In the genomic region with DNA sequence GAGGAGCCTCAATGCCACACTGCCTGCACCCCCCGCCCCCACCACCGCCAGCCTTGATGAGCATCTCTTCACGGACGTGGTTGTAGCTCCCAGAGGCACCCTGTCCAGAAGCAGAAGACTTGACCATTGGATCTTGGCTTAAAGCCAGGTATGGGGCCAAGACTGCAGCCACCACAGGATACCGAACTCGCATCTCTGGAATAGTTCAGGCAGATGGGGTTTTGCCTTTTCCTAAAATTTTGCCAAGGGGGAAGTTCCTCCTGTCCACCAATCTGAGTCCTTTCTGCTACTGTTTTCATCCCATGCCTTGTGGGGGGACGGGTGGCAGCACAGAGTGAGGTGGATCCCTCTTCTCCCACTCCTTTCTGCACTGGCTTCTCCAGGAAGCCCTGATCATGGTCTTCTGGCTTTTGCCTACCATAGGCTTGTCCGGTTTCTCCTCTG, we compare ENCODE assay signal across 8 cellular contexts. TPM values are rescaled to one million over a fixed set of nuclear protein-coding genes. Genes with fewer than 3 reads are reported as not detected.
A peak's percentile ranks its signal among the peaks of the same experiment; 100 is the strongest.
DNase-seq lines count a peak whose midpoint lies in the region; ATAC-seq lines count a peak whose summit lies in the region.

No MANE protein-coding gene starts in this region.

- peaks cover 37% of the 10 kb centered on the region for H3K4me1 Mint-ChIP-seq in T-helper 2 cell treated with Interferon-gamma antibody and Interleukin-4, amounts not matched to agents 5 μg/mL and 100 μg/mL, for 36 hours (ENCODE audit: low read depth)
- H3K4me1 Mint-ChIP-seq in activated T-helper 1 cell treated with anti-CD3 and anti-CD28 coated beads, Interleukin-12 subunit alpha, Interleukin-12 subunit beta, Interleukin-2, Interleukin-4 antibody, amounts not matched to agents 30 ng/mL and 10 ng/mL and 1 ng/mL, durations not matched to agents 14 hours and 24 hours and 36 hours (ENCODE audit: low read depth) = peaks cover 46% of the 10 kb centered on the region

- H3K27me3 ChIP-seq in iPS-20b (ENCODE audit: insufficient read depth, low read length) = peaks cover 73% of the 10 kb centered on the region

- H3K36me3 Mint-ChIP-seq in T-helper 2 cell treated with Interferon-gamma antibody and Interleukin-4, amounts not matched to agents 5 μg/mL and 100 μg/mL, for 36 hours (ENCODE audit: low read depth) = peaks cover 8% of the 10 kb centered on the region
- peaks cover 5% of the 10 kb centered on the region for H3K36me3 Mint-ChIP-seq in activated T-helper 1 cell treated with anti-CD3 and anti-CD28 coated beads, Interleukin-12 subunit alpha, Interleukin-12 subunit beta, Interleukin-2, Interleukin-4 antibody, amounts not matched to agents 30 ng/mL and 10 ng/mL and 1 ng/mL, durations not matched to agents 14 hours and 24 hours and 36 hours (ENCODE audit: low read depth)

- H3K4me3 Mint-ChIP-seq in T-helper 2 cell treated with Interferon-gamma antibody and Interleukin-4, amounts not matched to agents 5 μg/mL and 100 μg/mL, for 36 hours = peak overlapping the region; percentile 66
- H3K4me3 Mint-ChIP-seq in activated T-helper 1 cell treated with anti-CD3 and anti-CD28 coated beads, Interleukin-12 subunit alpha, Interleukin-12 subunit beta, Interleukin-2, Interleukin-4 antibody, amounts not matched to agents 30 ng/mL and 10 ng/mL and 1 ng/mL, durations not matched to agents 14 hours and 24 hours and 36 hours = peak overlapping the region; percentile 69

- H3K36me3 ChIP-seq in iPS-20b (ENCODE audit: insufficient read depth, low read depth, low read length) = no peaks in the 10 kb centered on the region

- no peaks in the 10 kb centered on the region for H3K9me3 Mint-ChIP-seq in T-helper 2 cell treated with Interferon-gamma antibody and Interleukin-4, amounts not matched to agents 5 μg/mL and 100 μg/mL, for 36 hours
- H3K9me3 Mint-ChIP-seq in activated T-helper 1 cell treated with anti-CD3 and anti-CD28 coated beads, Interleukin-12 subunit alpha, Interleukin-12 subunit beta, Interleukin-2, Interleukin-4 antibody, amounts not matched to agents 30 ng/mL and 10 ng/mL and 1 ng/mL, durations not matched to agents 14 hours and 24 hours and 36 hours = no peaks in the 10 kb centered on the region

- H3K4me3 ChIP-seq in iPS-20b (ENCODE audit: low read length) = peak overlapping the region; percentile 76; the same call in 1 of the 2 replicates

- H3K27ac ChIP-seq in iPS-20b (ENCODE audit: low read length) (no peak overlapping the region), temporal lobe (ENCODE audit: low read depth, low read length) (peak overlapping the region; percentile 22)

- no peak overlapping the region for H3K9ac ChIP-seq in iPS-20b (ENCODE audit: low read depth, low read length)

- no peak for DNase-seq in T-helper 2 cell treated with Interferon-gamma antibody and Interleukin-4, amounts not matched to agents 5 μg/mL and 100 μg/mL, for 36 hours (ENCODE audit: low spot score)
- DNase-seq in T-helper 2 cell (no peak), superior temporal gyrus (ENCODE audit: extremely low spot score) (no peak)
- DNase-seq in activated T-helper 1 cell treated with anti-CD3 and anti-CD28 coated beads, Interleukin-12 subunit alpha, Interleukin-12 subunit beta, Interleukin-2, Interleukin-4 antibody, amounts not matched to agents 30 ng/mL and 10 ng/mL and 1 ng/mL, durations not matched to agents 14 hours and 24 hours and 36 hours (ENCODE audit: low spot score) = no peak

- H3K27ac Mint-ChIP-seq in T-helper 2 cell treated with Interferon-gamma antibody and Interleukin-4, amounts not matched to agents 5 μg/mL and 100 μg/mL, for 36 hours = no peak overlapping the region
- H3K27ac Mint-ChIP-seq in activated T-helper 1 cell treated with anti-CD3 and anti-CD28 coated beads, Interleukin-12 subunit alpha, Interleukin-12 subunit beta, Interleukin-2, Interleukin-4 antibody, amounts not matched to agents 30 ng/mL and 10 ng/mL and 1 ng/mL, durations not matched to agents 14 hours and 24 hours and 36 hours = no peak overlapping the region

- peaks cover 19% of the 10 kb centered on the region for H3K4me1 ChIP-seq in iPS-20b (ENCODE audit: insufficient read depth, low read length)

- ATAC-seq in GM21515 (IDR thresholded peaks at IDR 0.05; ENCODE audit: unreplicated experiment) (no peak), GM21360 (IDR thresholded peaks at IDR 0.05; ENCODE audit: unreplicated experiment) (no peak)

- intact Hi-C loops in activated T-helper 1 cell treated with anti-CD3 and anti-CD28 coated beads, Interleukin-12 subunit alpha, Interleukin-12 subunit beta, Interleukin-2, Interleukin-4 antibody, amounts not matched to agents 30 ng/mL and 10 ng/mL and 1 ng/mL, durations not matched to agents 14 hours and 24 hours and 36 hours (cut with micrococcal nuclease) = loop anchor here (1.0 to 2.0 kb wide), 4 partner anchors 17 to 158 kb away; no protein-coding TSS in a partner anchor

- H3K27me3 Mint-ChIP-seq in T-helper 2 cell treated with Interferon-gamma antibody and Interleukin-4, amounts not matched to agents 5 μg/mL and 100 μg/mL, for 36 hours (ENCODE audit: low read depth) = peaks cover 4% of the 10 kb centered on the region
- H3K27me3 Mint-ChIP-seq in activated T-helper 1 cell treated with anti-CD3 and anti-CD28 coated beads, Interleukin-12 subunit alpha, Interleukin-12 subunit beta, Interleukin-2, Interleukin-4 antibody, amounts not matched to agents 30 ng/mL and 10 ng/mL and 1 ng/mL, durations not matched to agents 14 hours and 24 hours and 36 hours (ENCODE audit: insufficient read depth) = peaks cover 4% of the 10 kb centered on the region

- H3K9me3 ChIP-seq in iPS-20b (ENCODE audit: insufficient read depth, low read depth, low read length) = no peaks in the 10 kb centered on the region

RNA-seq across cellular contexts. Expression of a gene that starts 0.9 kb away (rescaled TPM):
- 5.1 and 6.4 TPM in 2 replicates for total RNA-seq in activated T-helper 1 cell treated with anti-CD3 and anti-CD28 coated beads, Interleukin-12 subunit alpha, Interleukin-12 subunit beta, Interleukin-2, Interleukin-4 antibody, amounts not matched to agents 30 ng/mL and 10 ng/mL and 1 ng/mL, durations not matched to agents 14 hours and 24 hours and 36 hours
- 0.98 TPM for total RNA-seq in temporal lobe

RNA-seq across cellular contexts. Expression of a gene that starts 28.8 kb away (rescaled TPM):
- 45.8 and 46.2 TPM in 2 replicates for total RNA-seq in activated T-helper 1 cell treated with anti-CD3 and anti-CD28 coated beads, Interleukin-12 subunit alpha, Interleukin-12 subunit beta, Interleukin-2, Interleukin-4 antibody, amounts not matched to agents 30 ng/mL and 10 ng/mL and 1 ng/mL, durations not matched to agents 14 hours and 24 hours and 36 hours
- total RNA-seq in temporal lobe = 23.1 TPM

RNA-seq across cellular contexts. Expression of a gene that starts 32.3 kb away (rescaled TPM):
- 81.0 and 87.5 TPM in 2 replicates for total RNA-seq in activated T-helper 1 cell treated with anti-CD3 and anti-CD28 coated beads, Interleukin-12 subunit alpha, Interleukin-12 subunit beta, Interleukin-2, Interleukin-4 antibody, amounts not matched to agents 30 ng/mL and 10 ng/mL and 1 ng/mL, durations not matched to agents 14 hours and 24 hours and 36 hours
- 42.5 TPM for total RNA-seq in temporal lobe

RNA-seq across cellular contexts. Expression of a gene that starts 53.3 kb away (rescaled TPM):
- total RNA-seq in activated T-helper 1 cell treated with anti-CD3 and anti-CD28 coated beads, Interleukin-12 subunit alpha, Interleukin-12 subunit beta, Interleukin-2, Interleukin-4 antibody, amounts not matched to agents 30 ng/mL and 10 ng/mL and 1 ng/mL, durations not matched to agents 14 hours and 24 hours and 36 hours = 67.4 and 71.8 TPM in 2 replicates
- 4.4 TPM for total RNA-seq in temporal lobe

RNA-seq across cellular contexts. Expression of a gene that starts 54.9 kb away (rescaled TPM):
- total RNA-seq in activated T-helper 1 cell treated with anti-CD3 and anti-CD28 coated beads, Interleukin-12 subunit alpha, Interleukin-12 subunit beta, Interleukin-2, Interleukin-4 antibody, amounts not matched to agents 30 ng/mL and 10 ng/mL and 1 ng/mL, durations not matched to agents 14 hours and 24 hours and 36 hours = 18.5 and 19.5 TPM in 2 replicates
- total RNA-seq in temporal lobe = 0.74 TPM
